ENCODE assay signal across 10 cellular contexts in the genomic region with DNA sequence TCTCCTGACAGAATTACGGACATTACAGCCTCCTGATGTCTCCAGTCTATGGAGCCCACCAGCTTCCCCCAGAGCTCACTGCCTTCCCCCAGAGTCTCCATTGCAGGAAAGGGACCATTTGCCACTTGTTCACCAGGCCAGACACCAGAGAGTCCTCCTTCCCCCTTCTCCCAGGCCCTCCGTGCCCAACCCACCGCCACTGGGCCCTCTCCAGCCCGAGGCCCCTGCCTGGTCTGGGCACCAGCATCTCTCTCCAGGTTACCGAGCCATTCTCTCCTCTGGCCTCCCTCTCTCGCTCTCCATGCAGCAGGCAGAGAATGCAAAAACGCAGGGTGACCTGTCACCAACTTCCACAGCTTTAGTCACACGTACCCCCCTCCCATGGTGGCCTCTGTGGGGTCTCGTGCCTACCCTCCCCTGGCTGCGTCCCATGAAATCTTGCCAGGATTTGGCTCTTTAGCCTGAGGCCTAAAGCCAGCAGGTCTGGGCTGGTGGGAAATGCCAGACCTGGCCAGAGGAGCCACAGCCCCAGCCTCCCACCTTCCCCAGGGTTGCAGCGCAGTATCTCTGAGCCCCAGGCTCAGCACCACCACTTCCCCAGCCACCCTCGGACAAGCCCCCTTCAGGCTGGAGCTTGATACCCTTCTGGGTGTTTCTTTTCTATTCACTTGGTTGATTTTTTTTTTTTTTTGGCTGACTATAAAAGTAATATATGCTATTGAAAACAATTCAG. TPM values are rescaled to one million over a fixed set of nuclear protein-coding genes. Genes with fewer than 3 reads are reported as not detected.
DNase-seq lines count a peak whose midpoint lies in the region; ATAC-seq and TF ChIP-seq lines count a peak whose summit lies in the region.
"Had no signal": no experiment of that assay in that cellular context is flagged by ENCODE, and none has a peak within 500 bp of the region (broad histone marks: within the 10 kb centered on the region; RNA-seq: fewer than 3 reads in every experiment).

No MANE protein-coding gene starts in this region.

- H3K4me3 ChIP-seq in ACC112 (ENCODE audit: low read depth, low read length) (no peak overlapping the region), fibroblast of villous mesenchyme (ENCODE audit: low read depth, low read length) (peak overlapping the region; percentile 43), psoas muscle (no peak overlapping the region), foreskin fibroblast (ENCODE audit: low read depth in 1 of 2, low read length in 2 of 2) (peak overlapping the region in 1 of 2 donors; percentile 10)

- TF ChIP-seq CTCF in RWPE1 (conservative IDR thresholded peaks at IDR 0.05; ENCODE audit: low read depth) (no peak), fibroblast of villous mesenchyme (IDR thresholded peaks at IDR 0.05; ENCODE audit: insufficient read depth, low read depth, low read length) (no peak), psoas muscle (IDR thresholded peaks at IDR 0.05) (no peak), foreskin fibroblast (IDR thresholded peaks at IDR 0.05; ENCODE audit: low read depth, low read length) (no peak)

- POLR2A ChIA-PET in RWPE1 (lab: Yijun Ruan, JAX; ENCODE audit: low non-redundant PET) = no interaction called here

- H3K36me3 ChIP-seq in ACC112 (ENCODE audit: insufficient read depth, low read length) (no peaks in the 10 kb centered on the region), psoas muscle (ENCODE audit: insufficient read depth in 1 of 2, low read depth in 1 of 2) (no peaks in the 10 kb centered on the region)
- H3K36me3 ChIP-seq: WERI-Rb-1 had no signal

- 78 to 88% (median 81%) methylated on average over 12 of the region's 12 CpGs for WGBS in psoas muscle, 3 donors

- DNase-seq in RWPE1 (ENCODE audit: low spot score) (no peak), fibroblast of villous mesenchyme (ENCODE audit: low read depth) (no peak), psoas muscle (no peak), NOMO-1 treated with dmso at 0.1 percent for 144 hours (lab: John Stamatoyannopoulos, UW; ENCODE audit: unreplicated experiment) (no peak), pons (ENCODE audit: low spot score) (no peak), foreskin fibroblast (no peak), NCI-H1417 (lab: John Stamatoyannopoulos, UW) (no peak)
- DNase-seq: mammary epithelial cell, WERI-Rb-1 had no signal

- no peak for ATAC-seq in psoas muscle

- CTCF ChIA-PET in RWPE1 (lab: Yijun Ruan, JAX) = interaction anchor here (0.7 kb wide), 1 partner anchor 1505 kb away, joined by 4 read pairs; no protein-coding TSS in a partner anchor

- no peaks in the 10 kb centered on the region for H3K9me3 ChIP-seq in psoas muscle

- H3K27ac ChIP-seq in ACC112 (ENCODE audit: low read depth, low read length) (peak overlapping the region; percentile 59), RWPE1 (peak overlapping the region; percentile 97), psoas muscle (peak overlapping the region; percentile 73)
- H3K27ac ChIP-seq: WERI-Rb-1 had no signal

- H3K27me3 ChIP-seq in ACC112 (ENCODE audit: insufficient read depth, low read length) = no peaks in the 10 kb centered on the region
- no peaks in the 10 kb centered on the region for H3K27me3 ChIP-seq in psoas muscle (ENCODE audit: insufficient read depth in 3 of 3, low read length in 2 of 3)

- intact Hi-C loops in psoas muscle (cut with DNase I) = no loop called here

- H2AFZ ChIP-seq in ACC112 (ENCODE audit: low read length, unreplicated experiment) = peak overlapping the region; percentile 49

- H3K4me1 ChIP-seq in ACC112 (ENCODE audit: control insufficient read depth, insufficient read depth, low read length, unreplicated experiment) (peaks cover 47% of the 10 kb centered on the region), psoas muscle (peaks cover 43% of the 10 kb centered on the region)

- H3K79me2 ChIP-seq in ACC112 (ENCODE audit: control insufficient read depth, insufficient read depth, low read length, unreplicated experiment) = no peaks in the 10 kb centered on the region

RNA-seq across cellular contexts. Expression of gene SERPINH1, which starts 6.8 kb away (rescaled TPM):
- total RNA-seq in fibroblast of villous mesenchyme (1,336 and 1,367 TPM in 2 replicates), psoas muscle (10 to 100 TPM; 27.7 to 43.3 (median 31.3) TPM)
- 10 to 100 TPM; 11.6 to 29.8 (median 15.6) TPM for polyA plus RNA-seq in psoas muscle

RNA-seq across cellular contexts. Expression of gene GDPD5, which starts 29.5 kb away (rescaled TPM):
- total RNA-seq in fibroblast of villous mesenchyme = 9.5 and 10.3 TPM in 2 replicates
- total RNA-seq in psoas muscle = 10 to 100 TPM; 10.3 to 16.5 (median 12.7) TPM
- 10 to 100 TPM in 1 of 3 donors, 1 to 10 TPM in 2; 2.7 to 13.1 (median 6.4) TPM for polyA plus RNA-seq in psoas muscle

Comparison
In these comparisons a context has a peak if more than half of its experiments do, and no peak if none do; other contexts are left out.
1. RNA of gene SERPINH1, which starts 6.8 kb away (total RNA-seq): 1,336 to 1,367 TPM in fibroblast of villous mesenchyme; 27.7 to 43.3 TPM in psoas muscle; every median in the first group is over 10 times any median in the second.
2. Peak in every context shown above with its lines, with median percentiles within 50 percentile points of each other: H3K27ac ChIP-seq.